22 cellular contexts compared by ENCODE assay signal in genomic region chr11:82045748-82046457, GRCh38.
"Had no signal": no experiment of that assay in that cellular context is flagged by ENCODE, and none has a peak within 500 bp of the region (broad histone marks: within the 10 kb centered on the region; RNA-seq: fewer than 3 reads in every experiment).

No MANE protein-coding gene starts in this region.

- H3K27me3 Mint-ChIP-seq: activated CD4-positive, alpha-beta memory T cell treated with anti-CD3 and anti-CD28 coated beads, Interleukin-2, amount 10 ng/mL, durations not matched to agents 7 days and 5 days had no signal

- H3K4me1 ChIP-seq: ascending aorta, heart right ventricle, left ventricle myocardium inferior, right lobe of liver, stomach, thyroid gland, upper lobe of left lung, vagina had no signal

- H3K4me1 Mint-ChIP-seq: activated CD4-positive, alpha-beta memory T cell treated with anti-CD3 and anti-CD28 coated beads, Interleukin-2, amount 10 ng/mL, durations not matched to agents 7 days and 5 days; activated CD4-positive, alpha-beta T cell treated with anti-CD3 and anti-CD28 coated beads, Interleukin-2, amount 10 ng/mL, durations not matched to agents 7 days and 5 days; activated CD8-positive, alpha-beta memory T cell treated with anti-CD3 and anti-CD28 coated beads, Interleukin-2, amount 10 ng/mL, durations not matched to agents 7 days and 5 days; activated naive CD4-positive, alpha-beta T cell treated with anti-CD3 and anti-CD28 coated beads, Interleukin-2, amount 50 U/mL, for 24 hours had no signal

- H3K4me3 ChIP-seq: ascending aorta, heart right ventricle, left ventricle myocardium inferior, lung, mucosa of descending colon, right lobe of liver, stomach, thyroid gland, upper lobe of left lung, vagina had no signal

- H3K27ac Mint-ChIP-seq: activated CD4-positive, alpha-beta memory T cell treated with anti-CD3 and anti-CD28 coated beads, Interleukin-2, amount 10 ng/mL, durations not matched to agents 7 days and 5 days; activated CD4-positive, alpha-beta T cell treated with anti-CD3 and anti-CD28 coated beads, Interleukin-2, amount 10 ng/mL, durations not matched to agents 7 days and 5 days; activated CD8-positive, alpha-beta memory T cell treated with anti-CD3 and anti-CD28 coated beads, Interleukin-2, amount 10 ng/mL, durations not matched to agents 7 days and 5 days; activated naive CD4-positive, alpha-beta T cell treated with anti-CD3 and anti-CD28 coated beads, Interleukin-2, amount 50 U/mL, for 24 hours; natural killer cell treated with Interleukin-12 subunit alpha and Interleukin-12 subunit beta and Interleukin-15 and Interleukin-18, amount 100 ng/mL, for 72 hours had no signal

- DNase-seq: activated CD4-positive, alpha-beta memory T cell treated with anti-CD3 and anti-CD28 coated beads, Interleukin-2, amount 10 ng/mL, durations not matched to agents 7 days and 5 days; activated CD4-positive, alpha-beta T cell treated with anti-CD3 and anti-CD28 coated beads, Interleukin-2, amount 10 ng/mL, durations not matched to agents 7 days and 5 days; activated CD8-positive, alpha-beta memory T cell treated with anti-CD3 and anti-CD28 coated beads, Interleukin-2, amount 10 ng/mL, durations not matched to agents 7 days and 5 days; activated gamma-delta T cell treated with Interleukin-2 at 50 U/mL for 16 hours; caudate nucleus; foreskin melanocyte; heart right ventricle; kidney glomerular epithelial cell; left ventricle myocardium inferior; mucosa of descending colon; posterior cingulate gyrus; right lobe of liver; stimulated activated CD4-positive, alpha-beta T cell treated with anti-CD3 and anti-CD28 coated beads, Interleukin-2, amount 100 ng/mL, for 48 hours; stomach; thyroid gland; upper lobe of left lung had no signal

- H3K4me3 Mint-ChIP-seq: activated CD4-positive, alpha-beta memory T cell treated with anti-CD3 and anti-CD28 coated beads, Interleukin-2, amount 10 ng/mL, durations not matched to agents 7 days and 5 days; activated CD4-positive, alpha-beta T cell treated with anti-CD3 and anti-CD28 coated beads, Interleukin-2, amount 10 ng/mL, durations not matched to agents 7 days and 5 days; activated CD8-positive, alpha-beta memory T cell treated with anti-CD3 and anti-CD28 coated beads, Interleukin-2, amount 10 ng/mL, durations not matched to agents 7 days and 5 days; activated naive CD4-positive, alpha-beta T cell treated with anti-CD3 and anti-CD28 coated beads, Interleukin-2, amount 50 U/mL, for 24 hours; natural killer cell treated with Interleukin-12 subunit alpha and Interleukin-12 subunit beta and Interleukin-15 and Interleukin-18, amount 100 ng/mL, for 72 hours had no signal

- H3K27me3 ChIP-seq: ascending aorta, heart right ventricle, right lobe of liver, stomach, thyroid gland, upper lobe of left lung, vagina had no signal

- H3K36me3 Mint-ChIP-seq: activated CD8-positive, alpha-beta memory T cell treated with anti-CD3 and anti-CD28 coated beads, Interleukin-2, amount 10 ng/mL, durations not matched to agents 7 days and 5 days; activated naive CD4-positive, alpha-beta T cell treated with anti-CD3 and anti-CD28 coated beads, Interleukin-2, amount 50 U/mL, for 24 hours had no signal

- H3K9me3 ChIP-seq: ascending aorta, heart right ventricle, left ventricle myocardium inferior, mucosa of descending colon, right lobe of liver, thyroid gland, upper lobe of left lung, vagina had no signal

- H3K27ac ChIP-seq: ascending aorta, heart right ventricle, left ventricle myocardium inferior, right lobe of liver, stomach, thyroid gland, upper lobe of left lung, vagina, VCaP had no signal

- ATAC-seq: activated CD8-positive, alpha-beta memory T cell treated with anti-CD3 and anti-CD28 coated beads, Interleukin-2, amount 10 ng/mL, durations not matched to agents 7 days and 5 days; heart right ventricle; mucosa of descending colon; natural killer cell treated with Interleukin-12 subunit alpha and Interleukin-12 subunit beta and Interleukin-15 and Interleukin-18, amount 100 ng/mL, for 72 hours; right lobe of liver had no signal
